Comparison of ENCODE assay signal across 14 cellular contexts in genomic region chr5:112626079-112626478, GRCh38.
"Had no signal": no experiment of that assay in that cellular context is flagged by ENCODE, and none has a peak within 500 bp of the region (broad histone marks: within the 10 kb centered on the region; RNA-seq: fewer than 3 reads in every experiment).

No MANE protein-coding gene starts in this region.

- ATAC-seq: body of pancreas, pancreas had no signal

- H3K9me3 Mint-ChIP-seq: central memory CD8-positive, alpha-beta T cell had no signal

- DNase-seq: activated CD4-positive, alpha-beta T cell treated with anti-CD3 and anti-CD28 coated beads for 1 hour; activated CD4-positive, alpha-beta T cell treated with anti-CD3 and anti-CD28 coated beads, Interleukin-2, amount 50 U/mL, for 48 hours; body of pancreas; pancreas; stimulated activated CD4-positive, alpha-beta T cell treated with anti-CD3 and anti-CD28 coated beads, Interleukin-4, amount 100 ng/mL, for 24 hours; stimulated activated naive CD4-positive, alpha-beta T cell; uterus had no signal

- H3K27me3 ChIP-seq: body of pancreas, esophagus muscularis mucosa, pancreas, tibial nerve, uterus had no signal

- H3K27ac ChIP-seq: body of pancreas, coronary artery, esophagus muscularis mucosa, pancreas, tibial nerve, uterus, VCaP had no signal

- H3K4me1 Mint-ChIP-seq: central memory CD8-positive, alpha-beta T cell had no signal

- H3K36me3 Mint-ChIP-seq: activated naive CD8-positive, alpha-beta T cell had no signal

- H3K4me3 ChIP-seq: body of pancreas, coronary artery, esophagus muscularis mucosa, lung, pancreas, tibial nerve, uterus had no signal

- H3K4me1 ChIP-seq: pancreas, uterus had no signal

- H3K9me3 ChIP-seq: body of pancreas, esophagus muscularis mucosa, pancreas, tibial nerve, uterus had no signal

- H3K4me3 Mint-ChIP-seq: activated naive CD8-positive, alpha-beta T cell; central memory CD8-positive, alpha-beta T cell had no signal

- H3K36me3 ChIP-seq: esophagus muscularis mucosa, pancreas, tibial nerve, uterus had no signal

- H3K27ac Mint-ChIP-seq: activated naive CD8-positive, alpha-beta T cell had no signal
